In the genomic region with DNA sequence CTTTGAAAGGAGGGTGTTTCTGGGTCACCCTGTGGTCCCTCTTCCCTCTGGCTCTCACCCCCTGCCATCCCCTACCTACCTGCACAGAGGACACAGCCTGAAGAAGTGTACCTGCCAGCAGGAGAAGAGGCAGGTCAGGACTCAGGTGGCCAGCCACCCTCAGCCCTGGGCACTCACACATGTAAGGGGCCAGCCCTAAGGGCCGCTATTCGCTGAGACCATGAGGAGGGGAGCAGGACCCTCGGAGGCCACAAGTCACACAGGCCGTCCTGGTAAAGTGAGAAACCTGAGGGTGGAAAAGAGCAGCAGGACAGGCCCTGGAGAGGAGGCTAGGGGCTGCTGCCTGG, we compare ENCODE assay signal across 1 cellular context.
TF ChIP-seq lines count a peak whose summit lies in the region.

No MANE protein-coding gene starts in this region.

TF ChIP-seq in GM23338, 12 proteins besides CTCF, POLR2A, EP300 and RAD21 (continued from another document):
- TF ChIP-seq, protein P1, sequence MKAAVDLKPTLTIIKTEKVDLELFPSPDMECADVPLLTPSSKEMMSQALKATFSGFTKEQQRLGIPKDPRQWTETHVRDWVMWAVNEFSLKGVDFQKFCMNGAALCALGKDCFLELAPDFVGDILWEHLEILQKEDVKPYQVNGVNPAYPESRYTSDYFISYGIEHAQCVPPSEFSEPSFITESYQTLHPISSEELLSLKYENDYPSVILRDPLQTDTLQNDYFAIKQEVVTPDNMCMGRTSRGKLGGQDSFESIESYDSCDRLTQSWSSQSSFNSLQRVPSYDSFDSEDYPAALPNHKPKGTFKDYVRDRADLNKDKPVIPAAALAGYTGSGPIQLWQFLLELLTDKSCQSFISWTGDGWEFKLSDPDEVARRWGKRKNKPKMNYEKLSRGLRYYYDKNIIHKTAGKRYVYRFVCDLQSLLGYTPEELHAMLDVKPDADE (IDR thresholded peaks at IDR 0.05) = no peak
- TF ChIP-seq EZH2phosphoT487 (IDR thresholded peaks at IDR 0.05; ENCODE audit: unreplicated experiment) (no peak), EZH2 (IDR thresholded peaks at IDR 0.05; ENCODE audit: low read depth, unreplicated experiment) (no peak), NANOG (IDR thresholded peaks at IDR 0.05; ENCODE audit: borderline replicate concordance) (no peak), CREB1 (CRISPR knock-in tag; IDR thresholded peaks at IDR 0.05; ENCODE audit: low read depth) (no peak), ZNF114 (CRISPR knock-in tag; IDR thresholded peaks at IDR 0.05) (no peak), POLR2AphosphoS5 (IDR thresholded peaks at IDR 0.05; ENCODE audit: low read depth) (no peak)
- TF ChIP-seq, protein P2, sequence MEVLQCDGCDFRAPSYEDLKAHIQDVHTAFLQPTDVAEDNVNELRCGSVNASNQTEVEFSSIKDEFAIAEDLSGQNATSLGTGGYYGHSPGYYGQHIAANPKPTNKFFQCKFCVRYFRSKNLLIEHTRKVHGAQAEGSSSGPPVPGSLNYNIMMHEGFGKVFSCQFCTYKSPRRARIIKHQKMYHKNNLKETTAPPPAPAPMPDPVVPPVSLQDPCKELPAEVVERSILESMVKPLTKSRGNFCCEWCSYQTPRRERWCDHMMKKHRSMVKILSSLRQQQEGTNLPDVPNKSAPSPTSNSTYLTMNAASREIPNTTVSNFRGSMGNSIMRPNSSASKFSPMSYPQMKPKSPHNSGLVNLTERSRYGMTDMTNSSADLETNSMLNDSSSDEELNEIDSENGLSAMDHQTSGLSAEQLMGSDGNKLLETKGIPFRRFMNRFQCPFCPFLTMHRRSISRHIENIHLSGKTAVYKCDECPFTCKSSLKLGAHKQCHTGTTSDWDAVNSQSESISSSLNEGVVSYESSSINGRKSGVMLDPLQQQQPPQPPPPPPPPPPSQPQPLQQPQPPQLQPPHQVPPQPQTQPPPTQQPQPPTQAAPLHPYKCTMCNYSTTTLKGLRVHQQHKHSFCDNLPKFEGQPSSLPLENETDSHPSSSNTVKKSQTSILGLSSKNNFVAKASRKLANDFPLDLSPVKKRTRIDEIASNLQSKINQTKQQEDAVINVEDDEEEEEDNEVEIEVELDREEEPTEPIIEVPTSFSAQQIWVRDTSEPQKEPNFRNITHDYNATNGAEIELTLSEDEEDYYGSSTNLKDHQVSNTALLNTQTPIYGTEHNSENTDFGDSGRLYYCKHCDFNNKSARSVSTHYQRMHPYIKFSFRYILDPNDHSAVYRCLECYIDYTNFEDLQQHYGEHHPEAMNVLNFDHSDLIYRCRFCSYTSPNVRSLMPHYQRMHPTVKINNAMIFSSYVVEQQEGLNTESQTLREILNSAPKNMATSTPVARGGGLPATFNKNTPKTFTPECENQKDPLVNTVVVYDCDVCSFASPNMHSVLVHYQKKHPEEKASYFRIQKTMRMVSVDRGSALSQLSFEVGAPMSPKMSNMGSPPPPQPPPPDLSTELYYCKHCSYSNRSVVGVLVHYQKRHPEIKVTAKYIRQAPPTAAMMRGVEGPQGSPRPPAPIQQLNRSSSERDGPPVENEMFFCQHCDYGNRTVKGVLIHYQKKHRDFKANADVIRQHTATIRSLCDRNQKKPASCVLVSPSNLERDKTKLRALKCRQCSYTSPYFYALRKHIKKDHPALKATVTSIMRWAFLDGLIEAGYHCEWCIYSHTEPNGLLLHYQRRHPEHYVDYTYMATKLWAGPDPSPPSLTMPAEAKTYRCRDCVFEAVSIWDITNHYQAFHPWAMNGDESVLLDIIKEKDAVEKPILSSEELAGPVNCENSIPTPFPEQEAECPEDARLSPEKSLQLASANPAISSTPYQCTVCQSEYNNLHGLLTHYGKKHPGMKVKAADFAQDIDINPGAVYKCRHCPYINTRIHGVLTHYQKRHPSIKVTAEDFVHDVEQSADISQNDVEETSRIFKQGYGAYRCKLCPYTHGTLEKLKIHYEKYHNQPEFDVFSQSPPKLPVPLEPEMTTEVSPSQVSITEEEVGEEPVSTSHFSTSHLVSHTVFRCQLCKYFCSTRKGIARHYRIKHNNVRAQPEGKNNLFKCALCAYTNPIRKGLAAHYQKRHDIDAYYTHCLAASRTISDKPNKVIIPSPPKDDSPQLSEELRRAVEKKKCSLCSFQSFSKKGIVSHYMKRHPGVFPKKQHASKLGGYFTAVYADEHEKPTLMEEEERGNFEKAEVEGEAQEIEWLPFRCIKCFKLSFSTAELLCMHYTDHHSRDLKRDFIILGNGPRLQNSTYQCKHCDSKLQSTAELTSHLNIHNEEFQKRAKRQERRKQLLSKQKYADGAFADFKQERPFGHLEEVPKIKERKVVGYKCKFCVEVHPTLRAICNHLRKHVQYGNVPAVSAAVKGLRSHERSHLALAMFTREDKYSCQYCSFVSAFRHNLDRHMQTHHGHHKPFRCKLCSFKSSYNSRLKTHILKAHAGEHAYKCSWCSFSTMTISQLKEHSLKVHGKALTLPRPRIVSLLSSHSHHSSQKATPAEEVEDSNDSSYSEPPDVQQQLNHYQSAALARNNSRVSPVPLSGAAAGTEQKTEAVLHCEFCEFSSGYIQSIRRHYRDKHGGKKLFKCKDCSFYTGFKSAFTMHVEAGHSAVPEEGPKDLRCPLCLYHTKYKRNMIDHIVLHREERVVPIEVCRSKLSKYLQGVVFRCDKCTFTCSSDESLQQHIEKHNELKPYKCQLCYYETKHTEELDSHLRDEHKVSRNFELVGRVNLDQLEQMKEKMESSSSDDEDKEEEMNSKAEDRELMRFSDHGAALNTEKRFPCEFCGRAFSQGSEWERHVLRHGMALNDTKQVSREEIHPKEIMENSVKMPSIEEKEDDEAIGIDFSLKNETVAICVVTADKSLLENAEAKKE (CRISPR knock-in tag; IDR thresholded peaks at IDR 0.05) = no peak
